Comparison of ENCODE assay signal across 1 cellular context in the genomic region with DNA sequence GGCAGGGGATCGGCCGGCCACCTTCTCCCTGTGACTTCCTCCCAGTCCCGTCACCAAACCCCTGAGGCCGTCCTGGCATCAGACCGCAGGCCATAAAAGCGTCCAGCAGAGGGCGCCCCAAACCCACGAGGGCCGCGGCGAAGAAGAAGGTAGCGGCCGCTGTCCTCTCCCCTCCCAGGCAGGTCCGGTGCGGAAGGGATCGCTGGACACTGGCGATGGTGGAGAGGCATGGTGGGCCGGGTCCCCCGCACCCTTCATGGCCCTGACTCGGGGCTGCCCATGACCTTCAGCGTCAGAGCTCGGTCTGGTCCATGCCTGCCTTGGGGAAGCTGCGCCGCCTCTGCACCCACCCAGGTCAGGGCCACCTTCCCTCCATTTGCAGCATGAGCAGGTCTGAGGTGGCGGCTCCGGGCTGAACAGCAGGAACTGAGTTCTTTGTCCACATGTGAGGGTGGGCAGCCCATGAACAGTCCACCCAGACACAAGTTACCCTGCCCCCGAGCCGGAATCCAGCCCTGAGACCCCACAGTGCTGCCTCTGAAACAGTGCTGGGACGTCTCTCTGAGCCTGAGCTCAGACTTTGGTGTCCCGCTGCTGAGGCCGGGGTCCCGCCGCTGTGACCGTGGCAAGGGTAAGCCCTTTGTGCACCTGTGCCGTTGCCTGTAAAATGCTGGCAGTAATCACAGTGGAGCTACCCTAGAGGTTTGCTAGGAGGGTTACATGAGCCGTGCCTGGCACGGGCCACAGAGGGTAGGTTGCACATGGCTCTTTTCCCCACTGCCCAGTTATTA.
TF ChIP-seq lines count a peak whose summit lies in the region.

No MANE protein-coding gene starts in this region.

TF ChIP-seq in H1, 55 proteins besides CTCF, POLR2A, EP300 and RAD21 (continued from another document):
- TF ChIP-seq, protein P1, sequence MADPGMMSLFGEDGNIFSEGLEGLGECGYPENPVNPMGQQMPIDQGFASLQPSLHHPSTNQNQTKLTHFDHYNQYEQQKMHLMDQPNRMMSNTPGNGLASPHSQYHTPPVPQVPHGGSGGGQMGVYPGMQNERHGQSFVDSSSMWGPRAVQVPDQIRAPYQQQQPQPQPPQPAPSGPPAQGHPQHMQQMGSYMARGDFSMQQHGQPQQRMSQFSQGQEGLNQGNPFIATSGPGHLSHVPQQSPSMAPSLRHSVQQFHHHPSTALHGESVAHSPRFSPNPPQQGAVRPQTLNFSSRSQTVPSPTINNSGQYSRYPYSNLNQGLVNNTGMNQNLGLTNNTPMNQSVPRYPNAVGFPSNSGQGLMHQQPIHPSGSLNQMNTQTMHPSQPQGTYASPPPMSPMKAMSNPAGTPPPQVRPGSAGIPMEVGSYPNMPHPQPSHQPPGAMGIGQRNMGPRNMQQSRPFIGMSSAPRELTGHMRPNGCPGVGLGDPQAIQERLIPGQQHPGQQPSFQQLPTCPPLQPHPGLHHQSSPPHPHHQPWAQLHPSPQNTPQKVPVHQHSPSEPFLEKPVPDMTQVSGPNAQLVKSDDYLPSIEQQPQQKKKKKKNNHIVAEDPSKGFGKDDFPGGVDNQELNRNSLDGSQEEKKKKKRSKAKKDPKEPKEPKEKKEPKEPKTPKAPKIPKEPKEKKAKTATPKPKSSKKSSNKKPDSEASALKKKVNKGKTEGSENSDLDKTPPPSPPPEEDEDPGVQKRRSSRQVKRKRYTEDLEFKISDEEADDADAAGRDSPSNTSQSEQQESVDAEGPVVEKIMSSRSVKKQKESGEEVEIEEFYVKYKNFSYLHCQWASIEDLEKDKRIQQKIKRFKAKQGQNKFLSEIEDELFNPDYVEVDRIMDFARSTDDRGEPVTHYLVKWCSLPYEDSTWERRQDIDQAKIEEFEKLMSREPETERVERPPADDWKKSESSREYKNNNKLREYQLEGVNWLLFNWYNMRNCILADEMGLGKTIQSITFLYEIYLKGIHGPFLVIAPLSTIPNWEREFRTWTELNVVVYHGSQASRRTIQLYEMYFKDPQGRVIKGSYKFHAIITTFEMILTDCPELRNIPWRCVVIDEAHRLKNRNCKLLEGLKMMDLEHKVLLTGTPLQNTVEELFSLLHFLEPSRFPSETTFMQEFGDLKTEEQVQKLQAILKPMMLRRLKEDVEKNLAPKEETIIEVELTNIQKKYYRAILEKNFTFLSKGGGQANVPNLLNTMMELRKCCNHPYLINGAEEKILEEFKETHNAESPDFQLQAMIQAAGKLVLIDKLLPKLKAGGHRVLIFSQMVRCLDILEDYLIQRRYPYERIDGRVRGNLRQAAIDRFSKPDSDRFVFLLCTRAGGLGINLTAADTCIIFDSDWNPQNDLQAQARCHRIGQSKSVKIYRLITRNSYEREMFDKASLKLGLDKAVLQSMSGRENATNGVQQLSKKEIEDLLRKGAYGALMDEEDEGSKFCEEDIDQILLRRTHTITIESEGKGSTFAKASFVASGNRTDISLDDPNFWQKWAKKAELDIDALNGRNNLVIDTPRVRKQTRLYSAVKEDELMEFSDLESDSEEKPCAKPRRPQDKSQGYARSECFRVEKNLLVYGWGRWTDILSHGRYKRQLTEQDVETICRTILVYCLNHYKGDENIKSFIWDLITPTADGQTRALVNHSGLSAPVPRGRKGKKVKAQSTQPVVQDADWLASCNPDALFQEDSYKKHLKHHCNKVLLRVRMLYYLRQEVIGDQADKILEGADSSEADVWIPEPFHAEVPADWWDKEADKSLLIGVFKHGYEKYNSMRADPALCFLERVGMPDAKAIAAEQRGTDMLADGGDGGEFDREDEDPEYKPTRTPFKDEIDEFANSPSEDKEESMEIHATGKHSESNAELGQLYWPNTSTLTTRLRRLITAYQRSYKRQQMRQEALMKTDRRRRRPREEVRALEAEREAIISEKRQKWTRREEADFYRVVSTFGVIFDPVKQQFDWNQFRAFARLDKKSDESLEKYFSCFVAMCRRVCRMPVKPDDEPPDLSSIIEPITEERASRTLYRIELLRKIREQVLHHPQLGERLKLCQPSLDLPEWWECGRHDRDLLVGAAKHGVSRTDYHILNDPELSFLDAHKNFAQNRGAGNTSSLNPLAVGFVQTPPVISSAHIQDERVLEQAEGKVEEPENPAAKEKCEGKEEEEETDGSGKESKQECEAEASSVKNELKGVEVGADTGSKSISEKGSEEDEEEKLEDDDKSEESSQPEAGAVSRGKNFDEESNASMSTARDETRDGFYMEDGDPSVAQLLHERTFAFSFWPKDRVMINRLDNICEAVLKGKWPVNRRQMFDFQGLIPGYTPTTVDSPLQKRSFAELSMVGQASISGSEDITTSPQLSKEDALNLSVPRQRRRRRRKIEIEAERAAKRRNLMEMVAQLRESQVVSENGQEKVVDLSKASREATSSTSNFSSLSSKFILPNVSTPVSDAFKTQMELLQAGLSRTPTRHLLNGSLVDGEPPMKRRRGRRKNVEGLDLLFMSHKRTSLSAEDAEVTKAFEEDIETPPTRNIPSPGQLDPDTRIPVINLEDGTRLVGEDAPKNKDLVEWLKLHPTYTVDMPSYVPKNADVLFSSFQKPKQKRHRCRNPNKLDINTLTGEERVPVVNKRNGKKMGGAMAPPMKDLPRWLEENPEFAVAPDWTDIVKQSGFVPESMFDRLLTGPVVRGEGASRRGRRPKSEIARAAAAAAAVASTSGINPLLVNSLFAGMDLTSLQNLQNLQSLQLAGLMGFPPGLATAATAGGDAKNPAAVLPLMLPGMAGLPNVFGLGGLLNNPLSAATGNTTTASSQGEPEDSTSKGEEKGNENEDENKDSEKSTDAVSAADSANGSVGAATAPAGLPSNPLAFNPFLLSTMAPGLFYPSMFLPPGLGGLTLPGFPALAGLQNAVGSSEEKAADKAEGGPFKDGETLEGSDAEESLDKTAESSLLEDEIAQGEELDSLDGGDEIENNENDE (IDR thresholded peaks at IDR 0.05; ENCODE audit: insufficient replicate concordance, low read length): no peak
- TF ChIP-seq RFX5 (IDR thresholded peaks at IDR 0.05; ENCODE audit: borderline replicate concordance, low read depth, low read length) (no peak), TBP (IDR thresholded peaks at IDR 0.05; ENCODE audit: low read depth, low read length) (no peak), SRF (IDR thresholded peaks at IDR 0.05; ENCODE audit: low read depth, low read length) (no peak), KDM4A (IDR thresholded peaks at IDR 0.05; ENCODE audit: low read depth, low read length, severe bottlenecking) (peak; percentile 47), POLR2AphosphoS5 (IDR thresholded peaks at IDR 0.05; ENCODE audit: low read depth, low read length) (no peak), RNF2 (IDR thresholded peaks at IDR 0.05; ENCODE audit: borderline replicate concordance, low read depth, low read length, missing control alignments, poor library complexity, severe bottlenecking) (no peak), CTBP2 (IDR thresholded peaks at IDR 0.05; ENCODE audit: borderline replicate concordance, insufficient read depth, insufficient read length, low read length) (no peak), YY1 (IDR thresholded peaks at IDR 0.05; ENCODE audit: low read depth, low read length) (peak; percentile 49; the same call in 1 of the 2 replicates), MAFK (IDR thresholded peaks at IDR 0.05; ENCODE audit: low read depth, low read length) (no peak), JUN (IDR thresholded peaks at IDR 0.05; ENCODE audit: low read depth, low read length) (no peak), SP1 (IDR thresholded peaks at IDR 0.05; ENCODE audit: low read depth, low read length) (no peak), BACH1 (IDR thresholded peaks at IDR 0.05; ENCODE audit: low read length) (0 out of 2 replicates have a peak, but pooled peaks have one; percentile 13), SP4 (IDR thresholded peaks at IDR 0.05; ENCODE audit: low read length) (no peak), JUND (IDR thresholded peaks at IDR 0.05; ENCODE audit: low read length) (no peak), NANOG (IDR thresholded peaks at IDR 0.05; ENCODE audit: insufficient read depth, low read depth, low read length, poor library complexity, severe bottlenecking) (no peak), ASH2L (IDR thresholded peaks at IDR 0.05; ENCODE audit: low read length) (peak; percentile 68), TAF1 (IDR thresholded peaks at IDR 0.05; ENCODE audit: low read depth, low read length) (no peak), KDM1A (IDR thresholded peaks at IDR 0.05; ENCODE audit: borderline replicate concordance, low read length) (no peak), SIN3A (conservative IDR thresholded peaks at IDR 0.05 in 1 of 2, IDR thresholded peaks at IDR 0.05 in 1 of 2; ENCODE audit: low read depth in 1 of 2, low read length in 2 of 2) (peak in 1 of 2 experiments; percentile 34; a peak in 1 of 4 replicates), CBX5 (IDR thresholded peaks at IDR 0.05; ENCODE audit: low read depth, low read length) (no peak), CHD1 (IDR thresholded peaks at IDR 0.05; ENCODE audit: low read depth, low read length) (no peak), HDAC2 (IDR thresholded peaks at IDR 0.05; ENCODE audit: borderline replicate concordance in 1 of 2, low read depth in 2 of 2, low read length in 2 of 2) (0 out of 4 replicates have a peak, but pooled peaks of 1 of the 2 experiments have one; percentile 35), SP2 (IDR thresholded peaks at IDR 0.05; ENCODE audit: low read length) (no peak), NRF1 (IDR thresholded peaks at IDR 0.05; ENCODE audit: low read depth, low read length) (no peak), SUZ12 (IDR thresholded peaks at IDR 0.05; ENCODE audit: low read length) (no peak), SIX5 (IDR thresholded peaks at IDR 0.05; ENCODE audit: low read depth, low read length) (no peak), TCF12 (IDR thresholded peaks at IDR 0.05; ENCODE audit: low read depth, low read length) (0 out of 2 replicates have a peak, but pooled peaks have one; percentile 20)
- TF ChIP-seq, protein P2, sequence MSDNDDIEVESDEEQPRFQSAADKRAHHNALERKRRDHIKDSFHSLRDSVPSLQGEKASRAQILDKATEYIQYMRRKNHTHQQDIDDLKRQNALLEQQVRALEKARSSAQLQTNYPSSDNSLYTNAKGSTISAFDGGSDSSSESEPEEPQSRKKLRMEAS (IDR thresholded peaks at IDR 0.05): peak; percentile 35; the same call in 1 of the 2 replicates
- TF ChIP-seq, protein P3, sequence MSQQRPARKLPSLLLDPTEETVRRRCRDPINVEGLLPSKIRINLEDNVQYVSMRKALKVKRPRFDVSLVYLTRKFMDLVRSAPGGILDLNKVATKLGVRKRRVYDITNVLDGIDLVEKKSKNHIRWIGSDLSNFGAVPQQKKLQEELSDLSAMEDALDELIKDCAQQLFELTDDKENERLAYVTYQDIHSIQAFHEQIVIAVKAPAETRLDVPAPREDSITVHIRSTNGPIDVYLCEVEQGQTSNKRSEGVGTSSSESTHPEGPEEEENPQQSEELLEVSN (IDR thresholded peaks at IDR 0.05): no peak; the same call in 1 of the 2 replicates
- TF ChIP-seq, protein P4, sequence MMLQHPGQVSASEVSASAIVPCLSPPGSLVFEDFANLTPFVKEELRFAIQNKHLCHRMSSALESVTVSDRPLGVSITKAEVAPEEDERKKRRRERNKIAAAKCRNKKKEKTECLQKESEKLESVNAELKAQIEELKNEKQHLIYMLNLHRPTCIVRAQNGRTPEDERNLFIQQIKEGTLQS (IDR thresholded peaks at IDR 0.05; ENCODE audit: insufficient read depth, low read depth, low read length): no peak
